In genomic region chr1:164440222-164440621, GRCh38 we compare ENCODE assay signal across 9 cellular contexts.
DNase-seq lines count a peak whose midpoint lies in the region; ATAC-seq, FAIRE-seq and TF ChIP-seq lines count a peak whose summit lies in the region.
"Had no signal": no experiment of that assay in that cellular context is flagged by ENCODE, and none has a peak within 500 bp of the region (broad histone marks: within the 10 kb centered on the region; RNA-seq: fewer than 3 reads in every experiment).

No MANE protein-coding gene starts in this region.

- H3K4me3 Mint-ChIP-seq in activated CD8-positive, alpha-beta T cell treated with anti-CD3 and anti-CD28 coated beads, Interleukin-2, amount 10 ng/mL, durations not matched to agents 7 days and 5 days = no peak overlapping the region

- H3K9ac ChIP-seq in liver (ENCODE audit: low read depth in 1 of 2, low read length in 2 of 2) (no peak overlapping the region), Karpas-422 (ENCODE audit: low read length) (no peak overlapping the region)

- H3K4me1 Mint-ChIP-seq in activated CD8-positive, alpha-beta T cell treated with anti-CD3 and anti-CD28 coated beads, Interleukin-2, amount 10 ng/mL, durations not matched to agents 7 days and 5 days (ENCODE audit: low read depth) = no peaks in the 10 kb centered on the region

- peak; percentile 29 for DNase-seq in A172 (ENCODE audit: low spot score)
- peak; percentile 46 for DNase-seq in HEK293T (ENCODE audit: extremely low spot score)
- no peak for DNase-seq in bronchial epithelial cell (ENCODE audit: low read depth)
- no peak for DNase-seq in cerebellar cortex (ENCODE audit: low spot score)
- DNase-seq in activated CD8-positive, alpha-beta T cell treated with anti-CD3 and anti-CD28 coated beads, Interleukin-2, amount 10 ng/mL, durations not matched to agents 7 days and 5 days = no peak
- DNase-seq in NCI-H2107 treated with DMSO at 0.1 percent for 48 hours (lab: John Stamatoyannopoulos, UW; ENCODE audit: unreplicated experiment) = no peak
- DNase-seq in Karpas-422 = no peak
- DNase-seq: effector CD4-positive, alpha-beta T cell had no signal

- peak; percentile 38 to 63 for TF ChIP-seq RAD21 in liver (IDR thresholded peaks at IDR 0.05)

- no peaks in the 10 kb centered on the region for H3K9me3 ChIP-seq in liver (ENCODE audit: control insufficient read depth in 4 of 4, low read length in 3 of 4)
- no peaks in the 10 kb centered on the region for H3K9me3 ChIP-seq in Karpas-422 (ENCODE audit: low read length)

- H3K27ac Mint-ChIP-seq in activated CD8-positive, alpha-beta T cell treated with anti-CD3 and anti-CD28 coated beads, Interleukin-2, amount 10 ng/mL, durations not matched to agents 7 days and 5 days = no peak overlapping the region

- H3K36me3 ChIP-seq in bronchial epithelial cell (ENCODE audit: control insufficient read depth, insufficient read depth, low read length) = no peaks in the 10 kb centered on the region
- H3K36me3 ChIP-seq in liver (ENCODE audit: control insufficient read depth in 4 of 4, insufficient read depth in 3 of 4, low read depth in 1 of 4, low read length in 3 of 4) = no peaks in the 10 kb centered on the region
- H3K36me3 ChIP-seq in Karpas-422 (ENCODE audit: insufficient read depth, low read length) = no peaks in the 10 kb centered on the region

- no peak overlapping the region for H3K27ac ChIP-seq in liver (ENCODE audit: low read depth in 1 of 2, low read length in 2 of 2)
- H3K27ac ChIP-seq in Karpas-422 (ENCODE audit: low read length) = no peak overlapping the region

- H3K4me1 ChIP-seq in liver (ENCODE audit: control insufficient read depth in 4 of 4, insufficient read depth in 4 of 4, low read length in 3 of 4) (no peaks in the 10 kb centered on the region), Karpas-422 (ENCODE audit: low read length) (no peaks in the 10 kb centered on the region)

- H3K4me2 ChIP-seq in Karpas-422 (ENCODE audit: low read depth, low read length, poor library complexity, severe bottlenecking) = no peak overlapping the region

- CTCF ChIA-PET in HEK293T (lab: Yijun Ruan, JAX) = interaction anchor here (0.7 kb wide), 2 partner anchors 39 to 159 kb away, joined by 3 read pairs; no protein-coding TSS in a partner anchor
- CTCF ChIA-PET in activated CD8-positive, alpha-beta T cell treated with anti-CD3 and anti-CD28 coated beads, Interleukin-2, amount 10 ng/mL, durations not matched to agents 7 days and 5 days (lab: Charles Lee) = no interaction called here

- ATAC-seq in activated CD8-positive, alpha-beta T cell treated with anti-CD3 and anti-CD28 coated beads, Interleukin-2, amount 10 ng/mL, durations not matched to agents 7 days and 5 days = no peak

- H3K9me2 ChIP-seq in Karpas-422 (replicated peaks; ENCODE audit: insufficient read depth, low read length) = no peaks in the 10 kb centered on the region

- H3K79me2 ChIP-seq in Karpas-422 (ENCODE audit: low read length) = no peaks in the 10 kb centered on the region

- no peaks in the 10 kb centered on the region for H4K20me1 ChIP-seq in Karpas-422 (ENCODE audit: insufficient read depth, low read depth, low read length)

- H2AFZ ChIP-seq in Karpas-422 (ENCODE audit: low read length) = no peak overlapping the region

- H3K9me3 Mint-ChIP-seq in activated CD8-positive, alpha-beta T cell treated with anti-CD3 and anti-CD28 coated beads, Interleukin-2, amount 10 ng/mL, durations not matched to agents 7 days and 5 days (ENCODE audit: insufficient read depth) = no peaks in the 10 kb centered on the region

- no peak for FAIRE-seq in bronchial epithelial cell (lab: Jason Lieb, UNC)

- H3K27me3 ChIP-seq in bronchial epithelial cell (ENCODE audit: control insufficient read depth, insufficient read depth, low read length) (no peaks in the 10 kb centered on the region), liver (ENCODE audit: control insufficient read depth in 4 of 4, insufficient read depth in 4 of 4, low read length in 3 of 4) (no peaks in the 10 kb centered on the region), Karpas-422 (ENCODE audit: low read length) (no peaks in the 10 kb centered on the region)

- H3K27me3 Mint-ChIP-seq in activated CD8-positive, alpha-beta T cell treated with anti-CD3 and anti-CD28 coated beads, Interleukin-2, amount 10 ng/mL, durations not matched to agents 7 days and 5 days (ENCODE audit: low read depth) = no peaks in the 10 kb centered on the region

- H3K36me3 Mint-ChIP-seq in activated CD8-positive, alpha-beta T cell treated with anti-CD3 and anti-CD28 coated beads, Interleukin-2, amount 10 ng/mL, durations not matched to agents 7 days and 5 days (ENCODE audit: low read depth) = no peaks in the 10 kb centered on the region

- no peak overlapping the region for H3K4me3 ChIP-seq in bronchial epithelial cell (ENCODE audit: low read depth, low read length)
- H3K4me3 ChIP-seq in liver (ENCODE audit: low read depth in 1 of 3, low read length in 3 of 3) = no peak overlapping the region
- H3K4me3 ChIP-seq in Karpas-422 (ENCODE audit: low read length) = no peak overlapping the region

- POLR2A ChIA-PET in HEK293T (lab: Yijun Ruan, JAX) = no interaction called here
- POLR2A ChIA-PET in activated CD8-positive, alpha-beta T cell treated with anti-CD3 and anti-CD28 coated beads, Interleukin-2, amount 10 ng/mL, durations not matched to agents 7 days and 5 days (lab: Charles Lee) = no interaction called here

- TF ChIP-seq CTCF in bronchial epithelial cell (IDR thresholded peaks at IDR 0.05; ENCODE audit: insufficient read depth, low read length, severe bottlenecking) (peak; percentile 27), liver (IDR thresholded peaks at IDR 0.05; ENCODE audit: low read depth, low read length, missing input control) (peak; percentile 28)

TF ChIP-seq in HEK293T, 16 proteins besides CTCF, POLR2A, EP300 and RAD21:
- TF ChIP-seq TARDBP (IDR thresholded peaks at IDR 0.05) (no peak), FOXA1 (IDR thresholded peaks at IDR 0.05) (no peak), ZNF384 (IDR thresholded peaks at IDR 0.05) (no peak), BHLHE40 (IDR thresholded peaks at IDR 0.05; ENCODE audit: borderline replicate concordance) (no peak), ELF4 (IDR thresholded peaks at IDR 0.05) (no peak), FOXK2 (IDR thresholded peaks at IDR 0.05) (no peak), ARNT (IDR thresholded peaks at IDR 0.05) (no peak), NFRKB (IDR thresholded peaks at IDR 0.05) (no peak), HDGF (IDR thresholded peaks at IDR 0.05; ENCODE audit: borderline replicate concordance) (no peak), L3MBTL2 (conservative IDR thresholded peaks at IDR 0.05) (no peak), SUZ12 (IDR thresholded peaks at IDR 0.05) (no peak), SP1 (IDR thresholded peaks at IDR 0.05) (no peak), LEF1 (IDR thresholded peaks at IDR 0.05; ENCODE audit: borderline replicate concordance) (no peak)
- TF ChIP-seq, protein P1, sequence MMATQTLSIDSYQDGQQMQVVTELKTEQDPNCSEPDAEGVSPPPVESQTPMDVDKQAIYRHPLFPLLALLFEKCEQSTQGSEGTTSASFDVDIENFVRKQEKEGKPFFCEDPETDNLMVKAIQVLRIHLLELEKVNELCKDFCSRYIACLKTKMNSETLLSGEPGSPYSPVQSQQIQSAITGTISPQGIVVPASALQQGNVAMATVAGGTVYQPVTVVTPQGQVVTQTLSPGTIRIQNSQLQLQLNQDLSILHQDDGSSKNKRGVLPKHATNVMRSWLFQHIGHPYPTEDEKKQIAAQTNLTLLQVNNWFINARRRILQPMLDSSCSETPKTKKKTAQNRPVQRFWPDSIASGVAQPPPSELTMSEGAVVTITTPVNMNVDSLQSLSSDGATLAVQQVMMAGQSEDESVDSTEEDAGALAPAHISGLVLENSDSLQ (IDR thresholded peaks at IDR 0.05) = no peak

TF ChIP-seq in liver, 16 proteins besides CTCF, POLR2A, EP300 and RAD21:
- no peak for TF ChIP-seq FOXA1 (IDR thresholded peaks at IDR 0.05)
- peak; percentile 37 for TF ChIP-seq NR2F2 (IDR thresholded peaks at IDR 0.05)

Comparison
In these comparisons a context has a peak if more than half of its experiments do, and no peak if none do; other contexts are left out.
1. DNase-seq: peak in A172 (single experiment) and HEK293T (single experiment); none in bronchial epithelial cell (single experiment), cerebellar cortex (single experiment), activated CD8-positive, alpha-beta T cell treated with anti-CD3 and anti-CD28 coated beads, Interleukin-2, amount 10 ng/mL, durations not matched to agents 7 days and 5 days (single experiment), NCI-H2107 treated with DMSO at 0.1 percent for 48 hours (single experiment) and Karpas-422 (single experiment).